8 cellular contexts compared by ENCODE assay signal in the genomic region with DNA sequence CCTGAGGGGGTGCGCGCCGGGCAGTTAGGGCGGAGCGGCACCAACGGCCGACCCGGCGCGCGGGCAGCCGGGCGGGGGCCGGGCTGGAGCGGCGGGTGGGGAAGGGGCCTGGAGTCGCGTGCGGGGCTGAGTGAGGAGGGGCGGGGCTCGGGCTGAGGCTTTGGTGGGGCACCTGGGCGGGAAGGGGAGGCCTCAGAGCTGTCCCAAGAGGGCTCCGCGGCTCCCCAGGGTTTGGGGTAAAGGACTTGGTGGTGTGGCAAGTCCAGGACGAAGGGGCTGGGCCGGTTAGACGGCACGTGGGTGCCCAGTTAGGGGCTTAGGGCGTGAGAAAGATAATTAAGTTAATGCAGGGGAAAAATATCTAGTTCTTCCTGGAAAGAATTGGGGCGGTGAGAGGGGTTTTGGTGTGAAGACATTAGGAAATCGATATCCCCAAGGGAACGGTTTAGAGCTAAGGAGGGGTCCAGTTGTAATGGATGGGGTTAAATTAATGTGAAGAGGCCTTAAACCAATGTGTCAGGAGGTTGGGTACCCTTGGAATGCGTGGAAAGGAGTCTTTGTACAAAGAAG. TPM values are rescaled to one million over a fixed set of nuclear protein-coding genes. Genes with fewer than 3 reads are reported as not detected.
DNase-seq lines count a peak whose midpoint lies in the region; ATAC-seq lines count a peak whose summit lies in the region.

No MANE protein-coding gene starts in this region.

- H3K27ac Mint-ChIP-seq in activated naive CD4-positive, alpha-beta T cell treated with anti-CD3 and anti-CD28 coated beads, Interleukin-2, amount 50 U/mL, for 72 hours, result peak overlapping the region; percentile 96 to 99

- H3K4me3 ChIP-seq in iPS-20b (ENCODE audit: low read length), result peak overlapping the region; percentile 100

- H3K4me1 ChIP-seq in iPS-20b (ENCODE audit: insufficient read depth, low read length), result peaks cover 9% of the 10 kb centered on the region; the same call in 1 of the 2 replicates

- no peak for ATAC-seq in activated naive CD4-positive, alpha-beta T cell treated with anti-CD3 and anti-CD28 coated beads, Interleukin-2, amount 50 U/mL, for 72 hours
- ATAC-seq in HG02642 (IDR thresholded peaks at IDR 0.05; ENCODE audit: poor library complexity, unreplicated experiment) (no peak), GM19035 (IDR thresholded peaks at IDR 0.05; ENCODE audit: unreplicated experiment) (no peak)

- H3K27ac ChIP-seq in iPS-20b (ENCODE audit: low read length), result peak overlapping the region; percentile 48

- peak overlapping the region; percentile 98 for H3K9ac ChIP-seq in iPS-20b (ENCODE audit: low read depth, low read length)

- H3K9me3 Mint-ChIP-seq in activated naive CD4-positive, alpha-beta T cell treated with anti-CD3 and anti-CD28 coated beads, Interleukin-2, amount 50 U/mL, for 72 hours, result no peaks in the 10 kb centered on the region

- H3K36me3 Mint-ChIP-seq in activated naive CD4-positive, alpha-beta T cell treated with anti-CD3 and anti-CD28 coated beads, Interleukin-2, amount 50 U/mL, for 72 hours, result peaks cover 22 to 33% of the 10 kb centered on the region in 2 donors

- DNase-seq in activated T-cell treated with anti-CD3 and anti-CD28 coated beads for 4 hours, result peak; percentile 25
- no peak for DNase-seq in activated T-cell treated with anti-CD3 and anti-CD28 coated beads, Interleukin-2, amount 50 U/mL, for 48 hours
- DNase-seq in activated naive CD4-positive, alpha-beta T cell treated with anti-CD3 and anti-CD28 coated beads, Interleukin-2, amount 50 U/mL, for 72 hours (ENCODE audit: low spot score in 2 of 2), result no peak
- peak; percentile 61 for DNase-seq in stimulated activated CD4-positive, alpha-beta T cell treated with anti-CD3 and anti-CD28 coated beads, Interleukin-4, amount 100 ng/mL, for 1 hour
- DNase-seq in NCI-H2081 (lab: John Stamatoyannopoulos, UW), result no peak

- peaks cover 36% of the 10 kb centered on the region for H3K36me3 ChIP-seq in iPS-20b (ENCODE audit: insufficient read depth, low read depth, low read length)

- no peaks in the 10 kb centered on the region for H3K27me3 ChIP-seq in iPS-20b (ENCODE audit: insufficient read depth, low read length)

- no peaks in the 10 kb centered on the region for H3K9me3 ChIP-seq in iPS-20b (ENCODE audit: insufficient read depth, low read depth, low read length)

RNA-seq across cellular contexts. Expression of gene ZNF574, which starts 0.5 kb away (rescaled TPM):
- total RNA-seq in activated naive CD4-positive, alpha-beta T cell treated with anti-CD3 and anti-CD28 coated beads, Interleukin-2, amount 50 U/mL, for 72 hours, result 10 to 100 TPM; 12.5 to 13.9 TPM

RNA-seq across cellular contexts. Expression of gene GRIK5, which starts 6.5 kb away (rescaled TPM):
- 1 to 10 TPM; 3.5 to 4.0 TPM for total RNA-seq in activated naive CD4-positive, alpha-beta T cell treated with anti-CD3 and anti-CD28 coated beads, Interleukin-2, amount 50 U/mL, for 72 hours

RNA-seq across cellular contexts. Expression of gene POU2F2, which starts 55.8 kb away (rescaled TPM):
- 10 to 100 TPM; 34.2 to 39.6 TPM for total RNA-seq in activated naive CD4-positive, alpha-beta T cell treated with anti-CD3 and anti-CD28 coated beads, Interleukin-2, amount 50 U/mL, for 72 hours

Comparison
In these comparisons a context has a peak if more than half of its experiments do, and no peak if none do; other contexts are left out.
1. DNase-seq: peak in activated T-cell treated with anti-CD3 and anti-CD28 coated beads for 4 hours (single experiment) and stimulated activated CD4-positive, alpha-beta T cell treated with anti-CD3 and anti-CD28 coated beads, Interleukin-4, amount 100 ng/mL, for 1 hour (single experiment); none in activated T-cell treated with anti-CD3 and anti-CD28 coated beads, Interleukin-2, amount 50 U/mL, for 48 hours (0 of 2), activated naive CD4-positive, alpha-beta T cell treated with anti-CD3 and anti-CD28 coated beads, Interleukin-2, amount 50 U/mL, for 72 hours (0 of 2) and NCI-H2081 (0 of 2).